1 cellular context compared by ENCODE assay signal in the genomic region with DNA sequence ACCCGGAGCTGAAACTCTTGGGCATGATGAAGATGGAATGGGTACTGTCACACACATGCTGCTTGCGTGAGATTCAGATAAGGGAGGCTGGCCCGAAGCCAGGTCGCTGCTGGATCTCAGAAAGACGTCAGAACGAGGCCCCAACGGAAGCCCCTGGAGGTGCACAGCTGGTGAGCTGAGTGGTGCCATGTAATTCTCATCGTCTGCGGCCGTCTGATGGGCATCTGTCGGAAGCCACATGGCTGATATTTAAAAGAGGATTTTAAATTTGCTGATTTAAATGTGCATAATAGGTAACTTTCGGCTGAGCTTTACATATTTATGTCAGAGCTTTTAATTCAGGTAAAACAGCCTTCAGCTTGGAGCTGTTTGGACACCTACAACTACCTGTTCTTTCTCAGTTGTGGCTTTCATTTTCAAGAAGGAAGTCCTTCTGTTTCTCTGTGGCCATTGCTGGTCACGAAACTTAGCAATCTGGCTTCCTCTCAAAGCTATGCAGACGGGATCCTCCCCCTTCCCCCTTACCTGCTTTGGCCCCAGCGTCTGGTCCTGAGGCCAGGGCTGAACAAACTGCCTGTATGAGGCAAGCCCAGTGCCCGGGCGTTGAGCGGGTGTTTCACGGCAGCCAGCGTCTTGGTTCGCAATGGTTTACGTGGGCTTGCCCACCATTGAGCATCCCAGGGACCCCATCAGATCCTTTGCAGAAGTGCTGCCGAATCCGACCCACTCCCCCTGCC.
A peak's percentile ranks its signal among the peaks of the same experiment; 100 is the strongest.
TF ChIP-seq lines count a peak whose summit lies in the region.

No MANE protein-coding gene starts in this region.

TF ChIP-seq in SK-N-SH treated with all-trans-retinoic acid at 6 μM for 48 hours, 23 proteins besides CTCF, POLR2A, EP300 and RAD21 (continued from another document):
- TF ChIP-seq, protein P1, sequence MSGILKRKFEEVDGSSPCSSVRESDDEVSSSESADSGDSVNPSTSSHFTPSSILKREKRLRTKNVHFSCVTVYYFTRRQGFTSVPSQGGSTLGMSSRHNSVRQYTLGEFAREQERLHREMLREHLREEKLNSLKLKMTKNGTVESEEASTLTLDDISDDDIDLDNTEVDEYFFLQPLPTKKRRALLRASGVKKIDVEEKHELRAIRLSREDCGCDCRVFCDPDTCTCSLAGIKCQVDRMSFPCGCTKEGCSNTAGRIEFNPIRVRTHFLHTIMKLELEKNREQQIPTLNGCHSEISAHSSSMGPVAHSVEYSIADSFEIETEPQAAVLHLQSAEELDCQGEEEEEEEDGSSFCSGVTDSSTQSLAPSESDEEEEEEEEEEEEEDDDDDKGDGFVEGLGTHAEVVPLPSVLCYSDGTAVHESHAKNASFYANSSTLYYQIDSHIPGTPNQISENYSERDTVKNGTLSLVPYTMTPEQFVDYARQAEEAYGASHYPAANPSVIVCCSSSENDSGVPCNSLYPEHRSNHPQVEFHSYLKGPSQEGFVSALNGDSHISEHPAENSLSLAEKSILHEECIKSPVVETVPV (CRISPR knock-in tag; IDR thresholded peaks at IDR 0.05), result peak; percentile 66; the same call in 1 of the 2 replicates
